In genomic region chr18:217532-218334, GRCh38 we compare ENCODE assay signal across 21 cellular contexts. TPM values are rescaled to one million over a fixed set of nuclear protein-coding genes. Genes with fewer than 3 reads are reported as not detected.
A peak's percentile ranks its signal among the peaks of the same experiment; 100 is the strongest.
DNase-seq lines count a peak whose midpoint lies in the region; ATAC-seq, FAIRE-seq and TF ChIP-seq lines count a peak whose summit lies in the region.
"Had no signal": no experiment of that assay in that cellular context is flagged by ENCODE, and none has a peak within 500 bp of the region (broad histone marks: within the 10 kb centered on the region; RNA-seq: fewer than 3 reads in every experiment).

No MANE protein-coding gene starts in this region.

- peak overlapping the region; percentile 68 to 82 (median 72) for H3K27ac Mint-ChIP-seq in CD4-positive, CD25-positive, alpha-beta regulatory T cell
- 0 out of 2 replicates have a peak overlapping the region, but pooled peaks have one; percentile 53 for H3K27ac Mint-ChIP-seq in GM23338
- peak overlapping the region; percentile 40 for H3K27ac Mint-ChIP-seq in activated naive CD8-positive, alpha-beta T cell treated with anti-CD3 and anti-CD28 coated beads, Interleukin-2, amount 50 U/mL, for 24 hours
- peak overlapping the region in 6 of 9 donors; percentile 25 to 75 (median 58) for H3K27ac Mint-ChIP-seq in naive thymus-derived CD4-positive, alpha-beta T cell

- no peak overlapping the region for H2AFZ ChIP-seq in GM23338
- H2AFZ ChIP-seq: PC-9 had no signal

- H3F3A ChIP-seq in GM23338 (replicated peaks; ENCODE audit: low read depth): no peaks in the 10 kb centered on the region

- no peak for FAIRE-seq in GM19239 (lab: Jason Lieb, UNC)
- FAIRE-seq: H1 had no signal

- no peaks in the 10 kb centered on the region for H3K9me2 ChIP-seq in GM23338 (ENCODE audit: insufficient read depth)

- no peak overlapping the region for H3K4me3 Mint-ChIP-seq in CD4-positive, CD25-positive, alpha-beta regulatory T cell
- no peak overlapping the region for H3K4me3 Mint-ChIP-seq in GM23338
- H3K4me3 Mint-ChIP-seq in activated naive CD8-positive, alpha-beta T cell treated with anti-CD3 and anti-CD28 coated beads, Interleukin-2, amount 50 U/mL, for 24 hours: no peak overlapping the region
- H3K4me3 Mint-ChIP-seq in naive thymus-derived CD4-positive, alpha-beta T cell: no peak overlapping the region
- H3K4me3 Mint-ChIP-seq: nephron had no signal

- peaks cover 0 to 5% (median 0%) of the 10 kb centered on the region in 4 donors for H3K4me1 Mint-ChIP-seq in CD4-positive, CD25-positive, alpha-beta regulatory T cell
- no peaks in the 10 kb centered on the region for H3K4me1 Mint-ChIP-seq in GM23338
- peaks cover 2% of the 10 kb centered on the region for H3K4me1 Mint-ChIP-seq in activated naive CD8-positive, alpha-beta T cell treated with anti-CD3 and anti-CD28 coated beads, Interleukin-2, amount 50 U/mL, for 24 hours
- H3K4me1 Mint-ChIP-seq in naive thymus-derived CD4-positive, alpha-beta T cell: peaks cover 0 to 8% (median 0%) of the 10 kb centered on the region in 7 donors
- H3K4me1 Mint-ChIP-seq: nephron had no signal

- peaks cover 0 to 2% (median 0%) of the 10 kb centered on the region in 7 donors for H3K9me3 Mint-ChIP-seq in CD4-positive, CD25-positive, alpha-beta regulatory T cell
- no peaks in the 10 kb centered on the region for H3K9me3 Mint-ChIP-seq in GM23338
- H3K9me3 Mint-ChIP-seq in activated naive CD8-positive, alpha-beta T cell treated with anti-CD3 and anti-CD28 coated beads, Interleukin-2, amount 50 U/mL, for 24 hours: no peaks in the 10 kb centered on the region
- peaks cover 0 to 1% (median 0%) of the 10 kb centered on the region in 11 donors for H3K9me3 Mint-ChIP-seq in naive thymus-derived CD4-positive, alpha-beta T cell
- H3K9me3 Mint-ChIP-seq: nephron had no signal

- H3K27ac ChIP-seq in CD4-positive, CD25-positive, alpha-beta regulatory T cell (ENCODE audit: insufficient read depth, low read length, poor library complexity, severe bottlenecking): no peak overlapping the region
- H3K27ac ChIP-seq in GM23338 (ENCODE audit: low read depth): no peak overlapping the region
- H3K27ac ChIP-seq in naive thymus-derived CD4-positive, alpha-beta T cell (ENCODE audit: low read depth, low read length): no peak overlapping the region
- H3K27ac ChIP-seq: left ventricle myocardium inferior, PC-9, testis, WERI-Rb-1 had no signal

- H3K27me3 ChIP-seq in CD4-positive, CD25-positive, alpha-beta regulatory T cell (ENCODE audit: control insufficient read depth, insufficient read depth, low read length): no peaks in the 10 kb centered on the region
- no peaks in the 10 kb centered on the region for H3K27me3 ChIP-seq in GM23338 (ENCODE audit: insufficient read depth)
- H3K27me3 ChIP-seq in naive thymus-derived CD4-positive, alpha-beta T cell (ENCODE audit: control insufficient read depth in 2 of 2, insufficient read depth in 2 of 2, low read length in 2 of 2): no peaks in the 10 kb centered on the region
- H3K27me3 ChIP-seq: testis had no signal

- peaks cover 63% of the 10 kb centered on the region for H3K36me3 ChIP-seq in CD4-positive, CD25-positive, alpha-beta regulatory T cell (ENCODE audit: control insufficient read depth, insufficient read depth, low read length)
- peaks cover 64% of the 10 kb centered on the region for H3K36me3 ChIP-seq in GM23338 (ENCODE audit: insufficient read depth)
- H3K36me3 ChIP-seq in naive thymus-derived CD4-positive, alpha-beta T cell (ENCODE audit: control insufficient read depth in 2 of 3, insufficient read depth in 3 of 3, low read length in 3 of 3): peaks cover 12 to 48% (median 30%) of the 10 kb centered on the region in 3 experiments

- peaks cover 36% of the 10 kb centered on the region for H3K36me3 Mint-ChIP-seq in CD4-positive, CD25-positive, alpha-beta regulatory T cell
- H3K36me3 Mint-ChIP-seq in GM23338 (ENCODE audit: low read depth): peaks cover 64% of the 10 kb centered on the region
- peaks cover 64% of the 10 kb centered on the region for H3K36me3 Mint-ChIP-seq in activated naive CD8-positive, alpha-beta T cell treated with anti-CD3 and anti-CD28 coated beads, Interleukin-2, amount 50 U/mL, for 24 hours (ENCODE audit: low read depth)
- H3K36me3 Mint-ChIP-seq in naive thymus-derived CD4-positive, alpha-beta T cell: peaks cover 5 to 40% (median 24%) of the 10 kb centered on the region in 5 donors

- no peak overlapping the region for H3K4me2 ChIP-seq in GM23338
- H3K4me2 ChIP-seq: PC-9 had no signal

- TF ChIP-seq CTCF in GM23338 (conservative IDR thresholded peaks at IDR 0.05; ENCODE audit: low read depth in 2 of 2): no peak

- no peak for DNase-seq in CD4-positive, CD25-positive, alpha-beta regulatory T cell
- DNase-seq in GM23338 (ENCODE audit: low spot score) (no peak), midbrain (lab: John Stamatoyannopoulos, UW) (no peak), HK-2 (ENCODE audit: unreplicated experiment) (no peak), GM19239 (ENCODE audit: insufficient read length, low spot score) (no peak)
- no peak for DNase-seq in activated naive CD8-positive, alpha-beta T cell treated with anti-CD3 and anti-CD28 coated beads, Interleukin-2, amount 50 U/mL, for 24 hours
- no peak for DNase-seq in naive thymus-derived CD4-positive, alpha-beta T cell
- DNase-seq: activated CD8-positive, alpha-beta memory T cell treated with anti-CD3 and anti-CD28 coated beads, Interleukin-2, amount 50 U/mL, for 4 hours; amniotic stem cell; foreskin fibroblast; left ventricle myocardium inferior; MV-4-11; NCI-H2081; NCI-H526 treated with DMSO at 0.1 percent for 48 hours; PC-9; retina; testis; WERI-Rb-1 had no signal

- CTCF ChIA-PET in naive thymus-derived CD4-positive, alpha-beta T cell (lab: Charles Lee): no interaction called here

- no peak for ATAC-seq in CD4-positive, CD25-positive, alpha-beta regulatory T cell (ENCODE audit: low read depth in 2 of 2)
- ATAC-seq in GM23338: no peak
- ATAC-seq in activated naive CD8-positive, alpha-beta T cell treated with anti-CD3 and anti-CD28 coated beads, Interleukin-2, amount 50 U/mL, for 24 hours: peak; percentile 36
- no peak for ATAC-seq in naive thymus-derived CD4-positive, alpha-beta T cell
- no peak for ATAC-seq in GM21390 (IDR thresholded peaks at IDR 0.05; ENCODE audit: unreplicated experiment)

- no peaks in the 10 kb centered on the region for H4K20me1 ChIP-seq in GM23338 (replicated peaks; ENCODE audit: insufficient read depth)

- H3K79me2 ChIP-seq in GM23338 (replicated peaks; ENCODE audit: insufficient read depth): no peaks in the 10 kb centered on the region

- H3K4me3 ChIP-seq in CD4-positive, CD25-positive, alpha-beta regulatory T cell (ENCODE audit: low read depth, low read length): no peak overlapping the region
- no peak overlapping the region for H3K4me3 ChIP-seq in GM23338
- H3K4me3 ChIP-seq in naive thymus-derived CD4-positive, alpha-beta T cell (ENCODE audit: low read length): no peak overlapping the region
- H3K4me3 ChIP-seq: left ventricle myocardium inferior, PC-9, testis had no signal

- no peaks in the 10 kb centered on the region for H3K9me3 ChIP-seq in CD4-positive, CD25-positive, alpha-beta regulatory T cell (ENCODE audit: control insufficient read depth in 2 of 2, low read length in 2 of 2)
- H3K9me3 ChIP-seq in naive thymus-derived CD4-positive, alpha-beta T cell (ENCODE audit: control insufficient read depth in 2 of 3, low read length in 3 of 3): no peaks in the 10 kb centered on the region
- H3K9me3 ChIP-seq: left ventricle myocardium inferior, testis had no signal

- POLR2A ChIA-PET in naive thymus-derived CD4-positive, alpha-beta T cell (lab: Charles Lee): no interaction called here

- H3K27me3 Mint-ChIP-seq in CD4-positive, CD25-positive, alpha-beta regulatory T cell: no peaks in the 10 kb centered on the region
- peaks cover 4% of the 10 kb centered on the region for H3K27me3 Mint-ChIP-seq in GM23338 (ENCODE audit: insufficient read depth, low read depth, poor library complexity)
- no peaks in the 10 kb centered on the region for H3K27me3 Mint-ChIP-seq in activated naive CD8-positive, alpha-beta T cell treated with anti-CD3 and anti-CD28 coated beads, Interleukin-2, amount 50 U/mL, for 24 hours
- no peaks in the 10 kb centered on the region for H3K27me3 Mint-ChIP-seq in naive thymus-derived CD4-positive, alpha-beta T cell

- H3K4me1 ChIP-seq in CD4-positive, CD25-positive, alpha-beta regulatory T cell (ENCODE audit: control insufficient read depth, insufficient read depth, low read length, poor library complexity, severe bottlenecking): no peaks in the 10 kb centered on the region
- no peaks in the 10 kb centered on the region for H3K4me1 ChIP-seq in GM23338 (ENCODE audit: insufficient read depth)
- no peaks in the 10 kb centered on the region for H3K4me1 ChIP-seq in naive thymus-derived CD4-positive, alpha-beta T cell (ENCODE audit: control insufficient read depth in 2 of 2, insufficient read depth in 2 of 2, low read length in 2 of 2)
- H3K4me1 ChIP-seq: left ventricle myocardium inferior, testis had no signal

- intact Hi-C loops in naive thymus-derived CD4-positive, alpha-beta T cell (cut with micrococcal nuclease): no loop called here

TF ChIP-seq in GM23338, 12 proteins besides CTCF, POLR2A, EP300 and RAD21:
- TF ChIP-seq POLR2AphosphoS5 (IDR thresholded peaks at IDR 0.05; ENCODE audit: low read depth) (no peak; the same call in 1 of the 2 replicates), CREB1 (CRISPR knock-in tag; IDR thresholded peaks at IDR 0.05; ENCODE audit: low read depth) (no peak), NANOG (IDR thresholded peaks at IDR 0.05; ENCODE audit: borderline replicate concordance) (no peak), JUNB (IDR thresholded peaks at IDR 0.05; ENCODE audit: unreplicated experiment) (no peak), EZH2 (IDR thresholded peaks at IDR 0.05; ENCODE audit: low read depth, unreplicated experiment) (no peak)

RNA-seq across cellular contexts. Expression of gene THOC1, which starts 50.1 kb away (rescaled TPM):
- 86.3 TPM for total RNA-seq in CD4-positive, CD25-positive, alpha-beta regulatory T cell
- polyA plus RNA-seq in CD4-positive, CD25-positive, alpha-beta regulatory T cell: 10 to 100 TPM; 14.9 to 22.8 (median 16.6) TPM
- 71.2 and 108 TPM in 2 replicates for total RNA-seq in GM23338 (2014; rRNA removed; shearing (Covaris generic))
- polyA plus RNA-seq in GM23338 (2016; fragmentation: Nextera tagmentation; extraction: Ambion mirVana): 66.1 and 73.0 TPM in 2 replicates
- total RNA-seq in naive thymus-derived CD4-positive, alpha-beta T cell: 10 to 100 TPM; 56.7 to 93.7 (median 74.5) TPM
- polyA plus RNA-seq in naive thymus-derived CD4-positive, alpha-beta T cell: 10 to 100 TPM; 15.1 to 17.5 TPM

RNA-seq across cellular contexts. Expression of gene USP14, which starts 59.4 kb away (rescaled TPM):
- total RNA-seq in CD4-positive, CD25-positive, alpha-beta regulatory T cell: 41.1 TPM
- polyA plus RNA-seq in CD4-positive, CD25-positive, alpha-beta regulatory T cell: 10 to 100 TPM; 35.5 to 48.7 (median 45.6) TPM
- 82.4 and 83.6 TPM in 2 replicates for total RNA-seq in GM23338 (2014; rRNA removed; shearing (Covaris generic))
- 70.3 and 83.5 TPM in 2 replicates for polyA plus RNA-seq in GM23338 (2016; fragmentation: Nextera tagmentation; extraction: Ambion mirVana)
- 10 to 100 TPM; 39.2 to 70.6 (median 43.5) TPM for total RNA-seq in naive thymus-derived CD4-positive, alpha-beta T cell
- 10 to 100 TPM; 34.0 to 54.6 TPM for polyA plus RNA-seq in naive thymus-derived CD4-positive, alpha-beta T cell
